ENCODE assay signal across 8 cellular contexts in genomic region chr10:35090162-35090954, GRCh38. TPM values are rescaled to one million over a fixed set of nuclear protein-coding genes. Genes with fewer than 3 reads are reported as not detected.
A peak's percentile ranks its signal among the peaks of the same experiment; 100 is the strongest.
DNase-seq lines count a peak whose midpoint lies in the region; ATAC-seq, FAIRE-seq and TF ChIP-seq lines count a peak whose summit lies in the region.

Gene CUL2 (minus strand): TSS chr10:35090341. CDS start chr10:35071317, 19,024 bp downstream.

- H3K27ac ChIP-seq in cardiac muscle cell (peak within 1 kb of the TSS; percentile 99), parathyroid adenoma (peak within 1 kb of the TSS; percentile 96), tibial artery (peak within 1 kb of the TSS; percentile 91 to 92)

- H2AFZ ChIP-seq in parathyroid adenoma, result peak within 1 kb of the TSS; percentile 98

- peak within 1 kb of the TSS; percentile 87 for H3K27ac Mint-ChIP-seq in activated naive CD8-positive, alpha-beta T cell treated with anti-CD3 and anti-CD28 coated beads, Interleukin-2, amount 50 U/mL, for 24 hours

- peaks cover 5% of the 10 kb centered on the region for H3K36me3 Mint-ChIP-seq in activated naive CD8-positive, alpha-beta T cell treated with anti-CD3 and anti-CD28 coated beads, Interleukin-2, amount 50 U/mL, for 24 hours (ENCODE audit: low read depth)

- H3K36me3 ChIP-seq in cardiac muscle cell (no peaks in the 10 kb centered on the region), parathyroid adenoma (ENCODE audit: control insufficient read depth, insufficient read depth, low read length) (no peaks in the 10 kb centered on the region), tibial artery (no peaks in the 10 kb centered on the region)

- H3K4me1 ChIP-seq in cardiac muscle cell (ENCODE audit: low read depth) (peaks cover 11% of the 10 kb centered on the region), parathyroid adenoma (peaks cover 16% of the 10 kb centered on the region), tibial artery (peaks cover 4 to 43% (median 27%) of the 10 kb centered on the region in 4 donors)

- H3K4me3 Mint-ChIP-seq in activated naive CD8-positive, alpha-beta T cell treated with anti-CD3 and anti-CD28 coated beads, Interleukin-2, amount 50 U/mL, for 24 hours, result peak within 1 kb of the TSS; percentile 95

- H3K9me3 ChIP-seq in cardiac muscle cell (ENCODE audit: low read depth) (no peaks in the 10 kb centered on the region), parathyroid adenoma (ENCODE audit: control insufficient read depth, low read length) (no peaks in the 10 kb centered on the region), tibial artery (no peaks in the 10 kb centered on the region)

- H3K27me3 ChIP-seq in cardiac muscle cell, result no peaks in the 10 kb centered on the region
- no peaks in the 10 kb centered on the region for H3K27me3 ChIP-seq in parathyroid adenoma (ENCODE audit: control insufficient read depth, insufficient read depth, low read length)
- no peaks in the 10 kb centered on the region for H3K27me3 ChIP-seq in tibial artery

- DNase-seq in GM12891 (ENCODE audit: insufficient read length, low spot score) (peak; percentile 88), NCI-H1417 (lab: John Stamatoyannopoulos, UW) (peak; percentile 77 to 93 (median 91)), SW480 (ENCODE audit: low spot score) (peak; percentile 92), cardiac muscle cell (ENCODE audit: low read depth in 1 of 2, low spot score in 1 of 2) (peak; percentile 91 to 98), tibial artery (peak; percentile 89 to 96)
- peak; percentile 91 for DNase-seq in activated naive CD8-positive, alpha-beta T cell treated with anti-CD3 and anti-CD28 coated beads, Interleukin-2, amount 50 U/mL, for 24 hours

- peak; percentile 89 for FAIRE-seq in GM12891 (lab: Jason Lieb, UNC)

- peak; percentile 76 for TF ChIP-seq POLR2A in GM12891 (IDR thresholded peaks at IDR 0.05; ENCODE audit: low read depth, low read length)

- intact Hi-C loops in tibial artery (cut with DNase I; ENCODE audit: low total_unique reads), result no loop called here

- peaks cover 50% of the 10 kb centered on the region for H3K4me1 Mint-ChIP-seq in activated naive CD8-positive, alpha-beta T cell treated with anti-CD3 and anti-CD28 coated beads, Interleukin-2, amount 50 U/mL, for 24 hours

- H3K4me3 ChIP-seq in cardiac muscle cell, result peak within 1 kb of the TSS; percentile 85
- peak within 1 kb of the TSS; percentile 74 for H3K4me3 ChIP-seq in parathyroid adenoma (ENCODE audit: low read depth, low read length)
- H3K4me3 ChIP-seq in tibial artery, result peak within 1 kb of the TSS; percentile 96 to 97

- TF ChIP-seq CTCF in cardiac muscle cell (IDR thresholded peaks at IDR 0.05; ENCODE audit: low read depth, low read length), result no peak
- TF ChIP-seq CTCF in parathyroid adenoma (IDR thresholded peaks at IDR 0.05), result no peak
- TF ChIP-seq CTCF in tibial artery (IDR thresholded peaks at IDR 0.05), result no peak

- peaks cover under 1% of the 10 kb centered on the region for H3K27me3 Mint-ChIP-seq in activated naive CD8-positive, alpha-beta T cell treated with anti-CD3 and anti-CD28 coated beads, Interleukin-2, amount 50 U/mL, for 24 hours

- H3K4me2 ChIP-seq in parathyroid adenoma (ENCODE audit: low read length), result peak within 1 kb of the TSS; percentile 79

- peak within 1 kb of the TSS; percentile 84 for H3K9ac ChIP-seq in parathyroid adenoma

- peaks cover 39% of the 10 kb centered on the region for H3K79me2 ChIP-seq in parathyroid adenoma

- H3K9me3 Mint-ChIP-seq in activated naive CD8-positive, alpha-beta T cell treated with anti-CD3 and anti-CD28 coated beads, Interleukin-2, amount 50 U/mL, for 24 hours, result no peaks in the 10 kb centered on the region

- ATAC-seq in HG02763 (IDR thresholded peaks at IDR 0.05; ENCODE audit: unreplicated experiment), result peak; percentile 96
- peak; percentile 96 for ATAC-seq in activated naive CD8-positive, alpha-beta T cell treated with anti-CD3 and anti-CD28 coated beads, Interleukin-2, amount 50 U/mL, for 24 hours

TF ChIP-seq in GM12891, 5 proteins besides CTCF, POLR2A, EP300 and RAD21:
- TF ChIP-seq POU2F2 (IDR thresholded peaks at IDR 0.05; ENCODE audit: low read depth, low read length), result peak; percentile 87; the same call in 1 of the 2 replicates
- no peak for TF ChIP-seq PAX5 (IDR thresholded peaks at IDR 0.05; ENCODE audit: insufficient read depth, low read length, severe bottlenecking)
- peak; percentile 43 for TF ChIP-seq TAF1 (IDR thresholded peaks at IDR 0.05; ENCODE audit: low read depth, low read length)
- peak; percentile 55 for TF ChIP-seq POLR2AphosphoS5 (IDR thresholded peaks at IDR 0.05; ENCODE audit: low read depth, low read length)
- TF ChIP-seq SPI1 (IDR thresholded peaks at IDR 0.05; ENCODE audit: low read depth, low read length), result no peak

RNA-seq across cellular contexts. Expression of gene CUL2, which starts in this region (rescaled TPM):
- polyA plus RNA-seq in GM12891 (2012; ENCODE audit: low read depth, missing spikeins), result 15.2 TPM
- total RNA-seq in cardiac muscle cell, result 19.2 and 21.6 TPM in 2 replicates
- 43.0 and 48.7 TPM in 2 replicates for polyA plus RNA-seq in cardiac muscle cell

Comparison
In these comparisons a context has a peak if more than half of its experiments do, and no peak if none do; other contexts are left out.
1. Peak in every context shown above with its lines: DNase-seq, ATAC-seq, H3K4me3 ChIP-seq and H3K27ac ChIP-seq.